8 cellular contexts compared by ENCODE assay signal in genomic region chr4:24856586-24856985, GRCh38. TPM values are rescaled to one million over a fixed set of nuclear protein-coding genes. Genes with fewer than 3 reads are reported as not detected.
DNase-seq lines count a peak whose midpoint lies in the region; ATAC-seq and TF ChIP-seq lines count a peak whose summit lies in the region.

No MANE protein-coding gene starts in this region.

- no peak overlapping the region for H3K27ac ChIP-seq in PC-3 (ENCODE audit: low read length)

- intact Hi-C loops in PC-3 (cut with micrococcal nuclease) = no loop called here

- H3K9ac ChIP-seq in NT2/D1 (ENCODE audit: insufficient read length, low read depth) (no peak overlapping the region), PC-3 (ENCODE audit: low read length) (no peak overlapping the region)

- POLR2A ChIA-PET in PC-3 (lab: Charles Lee; ENCODE audit: unreplicated experiment) = no interaction called here

- no peak overlapping the region for H3K4me2 ChIP-seq in PC-3 (ENCODE audit: low read length)

- no peaks in the 10 kb centered on the region for H3K36me3 ChIP-seq in NT2/D1 (ENCODE audit: insufficient read depth, insufficient read length, low read length)
- no peaks in the 10 kb centered on the region for H3K36me3 ChIP-seq in PC-3 (ENCODE audit: low read depth, low read length)

- CTCF ChIA-PET in PC-3 (lab: Charles Lee) = no interaction called here

- H3F3A ChIP-seq in PC-3 (ENCODE audit: low read length, unreplicated experiment) = peaks cover 3% of the 10 kb centered on the region

- no peaks in the 10 kb centered on the region for H3K9me3 ChIP-seq in NT2/D1 (ENCODE audit: insufficient read depth, low read length)
- no peaks in the 10 kb centered on the region for H3K9me3 ChIP-seq in PC-3 (ENCODE audit: low read length)

- H3K79me2 ChIP-seq in PC-3 (ENCODE audit: low read length) = no peaks in the 10 kb centered on the region

- ATAC-seq in GM18907 (IDR thresholded peaks at IDR 0.05; ENCODE audit: unreplicated experiment) (peak; percentile 96), HG02870 (IDR thresholded peaks at IDR 0.05; ENCODE audit: unreplicated experiment) (peak; percentile 98), PC-3 (no peak)

- no peaks in the 10 kb centered on the region for H4K20me1 ChIP-seq in PC-3 (ENCODE audit: low read length)

- no peak for TF ChIP-seq CTCF in PC-3 (conservative IDR thresholded peaks at IDR 0.05; ENCODE audit: low read depth, low read length)

- no TSS peak for BruUV-seq in PC-3 (replicated peaks; lab: Mats Ljungman, UMichigan)

- H3K4me1 ChIP-seq in NT2/D1 (ENCODE audit: insufficient read depth, insufficient read length) (peaks cover 3% of the 10 kb centered on the region), PC-3 (ENCODE audit: insufficient read depth, low read length) (peaks cover 29% of the 10 kb centered on the region)

- DNase-seq in NT2/D1 (ENCODE audit: low read depth, low spot score) (peak; percentile 9), renal cortical epithelial cell (ENCODE audit: low read depth) (peak; percentile 57), NCI-H226 (no peak), middle frontal gyrus (ENCODE audit: extremely low spot score, low spot score) (no peak), PC-3 (no peak)
- DNase-seq in activated CD4-positive, alpha-beta T cell treated with anti-CD3 and anti-CD28 coated beads for 48 hours = no peak

- no peak overlapping the region for H2AFZ ChIP-seq in PC-3 (ENCODE audit: low read length)

- H3K4me3 ChIP-seq in NT2/D1 (ENCODE audit: insufficient read length, low read depth) = no peak overlapping the region
- no peak overlapping the region for H3K4me3 ChIP-seq in PC-3 (ENCODE audit: low read length)

- no peaks in the 10 kb centered on the region for H3K27me3 ChIP-seq in NT2/D1 (ENCODE audit: insufficient read depth, insufficient read length)
- H3K27me3 ChIP-seq in PC-3 (ENCODE audit: low read length) = no peaks in the 10 kb centered on the region

- no peaks in the 10 kb centered on the region for H3K9me2 ChIP-seq in PC-3 (replicated peaks; ENCODE audit: low read length)

RNA-seq across cellular contexts. Expression of gene CCDC149, which starts 56.3 kb away (rescaled TPM):
- total RNA-seq in renal cortical epithelial cell (4.7 and 12.5 TPM in 2 replicates), PC-3 (2014; rRNA removed) (5.9 and 7.9 TPM in 2 replicates)

Comparison
In these comparisons a context has a peak if more than half of its experiments do, and no peak if none do; other contexts are left out.
1. DNase-seq: peak in NT2/D1 (single experiment) and renal cortical epithelial cell (single experiment); none in NCI-H226 (single experiment), middle frontal gyrus (single experiment), PC-3 (single experiment) and activated CD4-positive, alpha-beta T cell treated with anti-CD3 and anti-CD28 coated beads for 48 hours (single experiment).